8 cellular contexts compared by ENCODE assay signal in genomic region chr11:62770778-62771143, GRCh38. TPM values are rescaled to one million over a fixed set of nuclear protein-coding genes. Genes with fewer than 3 reads are reported as not detected.
A peak's percentile ranks its signal among the peaks of the same experiment; 100 is the strongest.
DNase-seq lines count a peak whose midpoint lies in the region; ATAC-seq, FAIRE-seq and TF ChIP-seq lines count a peak whose summit lies in the region.

No MANE protein-coding gene starts in this region.

- DNase-seq in CD4-positive, alpha-beta memory T cell, result no peak
- DNase-seq in H7 (peak; percentile 69), H1 (ENCODE audit: low read depth in 1 of 2, low spot score in 2 of 2) (peak in 1 of 2 experiments; percentile 65), NCI-H187 (lab: John Stamatoyannopoulos, UW) (no peak), A172 (ENCODE audit: low spot score) (no peak)

- H4K5ac ChIP-seq in H1 (ENCODE audit: insufficient read length, low read depth, low read length), result peak overlapping the region; percentile 92

- 0 out of 2 replicates have a peak overlapping the region, but pooled peaks have one; percentile 60 for H2AFZ ChIP-seq in H1 (ENCODE audit: low read length)

- peaks cover 14 to 32% (median 22%) of the 10 kb centered on the region in 4 donors for H3K4me1 Mint-ChIP-seq in CD4-positive, alpha-beta memory T cell

- H3K14ac ChIP-seq in H1 (ENCODE audit: insufficient read length), result no peak overlapping the region

- no peaks in the 10 kb centered on the region for H3K27me3 ChIP-seq in CD4-positive, alpha-beta memory T cell (ENCODE audit: insufficient read depth, low read length)
- H3K27me3 ChIP-seq in H7 (ENCODE audit: control insufficient read depth, insufficient read depth, low read length) (no peaks in the 10 kb centered on the region), H1 (replicated peaks in 1 of 4; ENCODE audit: control insufficient read depth in 3 of 4, extremely low read depth in 1 of 4, insufficient read depth in 3 of 4, low read length in 3 of 4) (no peaks in the 10 kb centered on the region), muscle layer of colon (ENCODE audit: control insufficient read depth in 1 of 2, insufficient read depth in 2 of 2, low read length in 2 of 2) (no peaks in the 10 kb centered on the region)

- H3K4me1 ChIP-seq in CD4-positive, alpha-beta memory T cell (ENCODE audit: insufficient read depth, low read length), result peaks cover 24% of the 10 kb centered on the region
- H3K4me1 ChIP-seq in H1 (replicated peaks in 1 of 4; ENCODE audit: control insufficient read depth in 3 of 4, insufficient read depth in 4 of 4, low read length in 3 of 4) (peaks cover 0 to 9% (median 5%) of the 10 kb centered on the region in 4 experiments; a peak in 6 of 7 replicates), muscle layer of colon (ENCODE audit: insufficient read depth, low read length) (peaks cover 19% of the 10 kb centered on the region)

- H4K20me1 ChIP-seq in H1 (replicated peaks in 1 of 2; ENCODE audit: control insufficient read depth in 1 of 2, insufficient read depth in 2 of 2, low read length in 2 of 2), result peaks cover 0 to 2% of the 10 kb centered on the region in 2 experiments

- H3K56ac ChIP-seq in H1 (replicated peaks; ENCODE audit: insufficient read length, low read depth, low read length), result peak overlapping the region; percentile 0

- peak overlapping the region; percentile 90; the same call in 1 of the 2 replicates for H2BK5ac ChIP-seq in H1 (ENCODE audit: low read depth, low read length)

- TF ChIP-seq CTCF in H1 (IDR thresholded peaks at IDR 0.05; ENCODE audit: control extremely low read depth in 1 of 3, insufficient read depth in 1 of 3, low read depth in 1 of 3, low read length in 3 of 3), result no peak

- peak overlapping the region; percentile 95 to 97 for H3K4me2 ChIP-seq in H1 (ENCODE audit: insufficient read depth in 1 of 2, low read depth in 2 of 2, low read length in 2 of 2)

- H3K4me3 Mint-ChIP-seq in CD4-positive, alpha-beta memory T cell, result peak overlapping the region; percentile 87 to 97 (median 92)

- peak overlapping the region; percentile 90 for H2BK120ac ChIP-seq in H1 (replicated peaks; ENCODE audit: low read depth, low read length)

- POLR2A ChIA-PET in CD4-positive, alpha-beta memory T cell (lab: Charles Lee; ENCODE audit: partially characterized antibody), result interaction anchor here (0.6 to 5.5 kb wide), 24 partner anchors 10 to 227 kb away, joined by 3 to 74 read pairs (median 8); partner anchors contain the start of genes C11orf98, CSKMT, EEF1G and HNRNPUL2
- POLR2A ChIA-PET in H1 (lab: Charles Lee; ENCODE audit: partially characterized antibody), result interaction anchor here (0.6 to 7.8 kb wide), 30 partner anchors 8 to 179 kb away, joined by 3 to 145 read pairs (median 6); partner anchors contain the start of genes BSCL2, C11orf98, CSKMT and GNG3

- WGBS in H1 (ENCODE audit: extremely low coverage in 1 of 2, insufficient coverage in 1 of 2, insufficient read length in 1 of 2, insufficient replicate concordance in 2 of 2, low coverage in 1 of 2, low lambda C conversion rate in 2 of 2, missing lambda C conversion rate in 1 of 2), 2 experiments, result 14% methylated on average over 18 of the region's 18 CpGs; no CpG with 5 or more reads in 1 of the 2 experiments

- intact Hi-C loops in CD4-positive, alpha-beta memory T cell (cut with micrococcal nuclease), result loop anchor here (1.0 kb wide), 4 partner anchors 9 to 42 kb away; partner anchors contain the start of genes POLR2G, TTC9C and ZBTB3

- peak overlapping the region; percentile 72; the same call in 1 of the 2 replicates for H2BK12ac ChIP-seq in H1 (ENCODE audit: low read depth, low read length)

- peak overlapping the region; percentile 67 to 83 for H3K4me3 ChIP-seq in CD4-positive, alpha-beta memory T cell (ENCODE audit: low read length in 2 of 2)
- H3K4me3 ChIP-seq in H7 (ENCODE audit: insufficient read depth, low read depth, low read length), result peak overlapping the region; percentile 82
- peak overlapping the region; percentile 77 to 95 (median 92); a peak in 7 of 8 replicates for H3K4me3 ChIP-seq in H1 (ENCODE audit: extremely low read depth in 1 of 4, insufficient read depth in 2 of 4, low read depth in 3 of 4, low read length in 4 of 4)
- peak overlapping the region; percentile 68 to 87 for H3K4me3 ChIP-seq in muscle layer of colon (ENCODE audit: low read depth in 1 of 2, low read length in 2 of 2)

- peaks cover 3% of the 10 kb centered on the region for H3K23me2 ChIP-seq in H1 (ENCODE audit: low read depth, low read length)

- peak overlapping the region; percentile 82 for H3K27ac ChIP-seq in CD4-positive, alpha-beta memory T cell (ENCODE audit: low read depth, low read length)
- peak overlapping the region; percentile 72 for H3K27ac ChIP-seq in H1 (ENCODE audit: low read depth, low read length)
- H3K27ac ChIP-seq in muscle layer of colon (ENCODE audit: low read depth, low read length), result peak overlapping the region; percentile 82

- H2BK15ac ChIP-seq in H1 (ENCODE audit: low read length), result no peak overlapping the region

- peak overlapping the region; percentile 15 to 88 (median 59) for H3K9ac ChIP-seq in H1 (replicated peaks in 1 of 4; ENCODE audit: extremely low read depth in 1 of 4, low read depth in 3 of 4, low read length in 3 of 4)
- peak overlapping the region; percentile 12 for H3K9ac ChIP-seq in muscle layer of colon (ENCODE audit: low read length)

- peak overlapping the region; percentile 92 to 99 (median 97) for H3K27ac Mint-ChIP-seq in CD4-positive, alpha-beta memory T cell

- ATAC-seq in SK-N-SH treated with all-trans-retinoic acid at 6 μM for 48 hours (peak; percentile 21), HG03342 (IDR thresholded peaks at IDR 0.05; ENCODE audit: unreplicated experiment) (no peak)

- peaks cover 0 to 19% of the 10 kb centered on the region in 2 experiments; a peak in 2 of 4 replicates for H3K79me2 ChIP-seq in H1 (ENCODE audit: control insufficient read depth in 1 of 2, insufficient read depth in 2 of 2, low read length in 2 of 2)

- peak overlapping the region; percentile 90 for H4K91ac ChIP-seq in H1 (replicated peaks; ENCODE audit: insufficient read length, low read length)

- TF ChIP-seq RAD21 in H1 (IDR thresholded peaks at IDR 0.05 in 1 of 2, conservative IDR thresholded peaks at IDR 0.05 in 1 of 2; ENCODE audit: low read depth in 2 of 2, low read length in 2 of 2), result no peak

- H3K4ac ChIP-seq in H1 (replicated peaks; ENCODE audit: insufficient read length, low read depth, low read length), result peak overlapping the region; percentile 40

- peak overlapping the region; percentile 68 for H3K18ac ChIP-seq in H1 (ENCODE audit: extremely low read depth, low read length)

- TF ChIP-seq EP300 in H1 (IDR thresholded peaks at IDR 0.05; ENCODE audit: borderline replicate concordance in 1 of 2, low read depth in 2 of 2, low read length in 2 of 2), result no peak

- H2BK20ac ChIP-seq in H1 (ENCODE audit: low read length), result peak overlapping the region; percentile 51; the same call in 1 of the 2 replicates

- no peaks in the 10 kb centered on the region for H3K9me3 Mint-ChIP-seq in CD4-positive, alpha-beta memory T cell

- H3K36me3 ChIP-seq in CD4-positive, alpha-beta memory T cell (ENCODE audit: insufficient read depth, low read length), result peaks cover 15% of the 10 kb centered on the region
- H3K36me3 ChIP-seq in H7 (replicated peaks; ENCODE audit: control insufficient read depth, insufficient read depth, low read length) (peaks cover 20% of the 10 kb centered on the region), H1 (ENCODE audit: control insufficient read depth in 2 of 4, insufficient read depth in 4 of 4, low read length in 3 of 4) (peaks cover 6 to 20% (median 16%) of the 10 kb centered on the region in 4 experiments; a peak in 7 of 8 replicates), muscle layer of colon (ENCODE audit: insufficient read depth, low read length) (peaks cover 16% of the 10 kb centered on the region)

- peaks cover 12 to 30% of the 10 kb centered on the region in 2 donors for H3K36me3 Mint-ChIP-seq in CD4-positive, alpha-beta memory T cell

- TF ChIP-seq POLR2A in H1 (IDR thresholded peaks at IDR 0.05; ENCODE audit: control extremely low read depth in 1 of 2, low read depth in 2 of 2, low read length in 2 of 2), result no peak

- H3K23ac ChIP-seq in H1 (ENCODE audit: insufficient read length), result peak overlapping the region; percentile 17

- H3K27me3 Mint-ChIP-seq in CD4-positive, alpha-beta memory T cell, result no peaks in the 10 kb centered on the region

- H3K9me3 ChIP-seq in CD4-positive, alpha-beta memory T cell (ENCODE audit: control insufficient read depth in 1 of 2, low read length in 2 of 2), result no peaks in the 10 kb centered on the region
- H3K9me3 ChIP-seq in H1 (ENCODE audit: insufficient read depth in 2 of 2, low read depth in 1 of 2, low read length in 1 of 2) (no peaks in the 10 kb centered on the region), muscle layer of colon (ENCODE audit: low read length) (no peaks in the 10 kb centered on the region)

- H3K79me1 ChIP-seq in H1 (ENCODE audit: low read depth, low read length), result peaks cover 6% of the 10 kb centered on the region; the same call in 1 of the 2 replicates

- FAIRE-seq in H1 (lab: Jason Lieb, UNC), result no peak

- CTCF ChIA-PET in CD4-positive, alpha-beta memory T cell (lab: Charles Lee; ENCODE audit: partially characterized antibody), result interaction anchor here (0.5 to 6.1 kb wide), 12 partner anchors 9 to 213 kb away, joined by 3 to 43 read pairs (median 4); partner anchors contain the start of genes BSCL2, GNG3, POLR2G and TUT1
- CTCF ChIA-PET in H1 (lab: Charles Lee; ENCODE audit: partially characterized antibody), result interaction anchor here (0.9 to 10.2 kb wide), 14 partner anchors 9 to 142 kb away, joined by 3 to 94 read pairs (median 8); partner anchors contain the start of genes BSCL2, POLR2G, TMEM179B and TTC9C

- H4K8ac ChIP-seq in H1 (ENCODE audit: extremely low read depth, insufficient read depth, low read length), result peak overlapping the region; percentile 87

- H2AK5ac ChIP-seq in H1 (ENCODE audit: low read depth, low read length), result 0 out of 2 replicates have a peak overlapping the region, but pooled peaks have one; percentile 79

RNA-seq across cellular contexts. Expression of gene TAF6L, which starts 0.4 kb away (rescaled TPM):
- total RNA-seq in CD4-positive, alpha-beta memory T cell, result 10 to 100 TPM; 26.3 to 34.0 TPM
- 10 to 100 TPM in 1 of 2 donors, 1 to 10 TPM in 1; 5.7 to 10.5 TPM for polyA plus RNA-seq in CD4-positive, alpha-beta memory T cell
- 32.1 and 42.9 TPM in 2 replicates for total RNA-seq in H7 (2014; rRNA removed; shearing (Covaris generic))
- total RNA-seq in H1 (2021; fragmentation: NEBNext Ultra II Directional; extraction: Animal tissue kit (Norgen Biotek cat#: 25700)), result 29.6 and 31.9 TPM in 2 replicates
- 24.8 and 37.3 TPM in 2 replicates for polyA plus RNA-seq in H1 (2011; rRNA removed)
- polyA plus RNA-seq in H1 (2011; cell fraction: cytosol; rRNA removed), result 45.8 TPM
- 138 TPM for polyA plus RNA-seq in H1 (2011; cell fraction: nucleus; rRNA removed)
- 33.0 to 45.0 TPM (median 41.9 TPM) in 4 replicates for polyA plus RNA-seq in H1 (2012, experiment 1 of 2)
- polyA plus RNA-seq in H1 (2012, experiment 2 of 2), result 33.2 TPM
- 16.7 TPM for polyA plus RNA-seq in H1 (2013, experiment 1 of 2)
- polyA plus RNA-seq in H1 (2013, experiment 2 of 2), result 14.5 TPM
- 37.2 and 37.8 TPM in 2 replicates for polyA minus RNA-seq in H1 (2011; rRNA and poly(A)+ RNA removed)
- 22.2 TPM for polyA minus RNA-seq in H1 (2011; cell fraction: cytosol; rRNA and poly(A)+ RNA removed)
- 28.5 TPM for polyA minus RNA-seq in H1 (2011; cell fraction: nucleus; rRNA and poly(A)+ RNA removed)
- 28.0 TPM in 2 replicates for total RNA-seq in A172 (2014; rRNA removed; shearing (Covaris generic))

RNA-seq across cellular contexts. Expression of gene POLR2G, which starts 9.4 kb away (rescaled TPM):
- 10 to 100 TPM; 77.2 to 84.6 TPM for total RNA-seq in CD4-positive, alpha-beta memory T cell
- 100 to 1,000 TPM; 207 to 300 TPM for polyA plus RNA-seq in CD4-positive, alpha-beta memory T cell
- total RNA-seq in H7 (2014; rRNA removed; shearing (Covaris generic)), result 155 and 172 TPM in 2 replicates
- total RNA-seq in H1 (2021; fragmentation: NEBNext Ultra II Directional; extraction: Animal tissue kit (Norgen Biotek cat#: 25700)), result 126 and 131 TPM in 2 replicates
- polyA plus RNA-seq in H1 (2011; rRNA removed), result 206 and 329 TPM in 2 replicates
- polyA plus RNA-seq in H1 (2011; cell fraction: cytosol; rRNA removed), result 216 TPM
- polyA plus RNA-seq in H1 (2011; cell fraction: nucleus; rRNA removed), result 133 TPM
- 202 to 238 TPM (median 211 TPM) in 4 replicates for polyA plus RNA-seq in H1 (2012, experiment 1 of 2)
- 166 TPM for polyA plus RNA-seq in H1 (2012, experiment 2 of 2)
- polyA plus RNA-seq in H1 (2013, experiment 1 of 2), result 117 TPM
- 127 TPM for polyA plus RNA-seq in H1 (2013, experiment 2 of 2)
- polyA minus RNA-seq in H1 (2011; rRNA and poly(A)+ RNA removed), result 152 and 168 TPM in 2 replicates
- polyA minus RNA-seq in H1 (2011; cell fraction: cytosol; rRNA and poly(A)+ RNA removed), result 84.3 TPM
- 59.3 TPM for polyA minus RNA-seq in H1 (2011; cell fraction: nucleus; rRNA and poly(A)+ RNA removed)
- 96.7 and 104 TPM in 2 replicates for total RNA-seq in A172 (2014; rRNA removed; shearing (Covaris generic))

RNA-seq across cellular contexts. Expression of gene TMEM179B, which starts 16.4 kb away (rescaled TPM):
- 10 to 100 TPM; 66.3 to 66.6 TPM for total RNA-seq in CD4-positive, alpha-beta memory T cell
- 100 to 1,000 TPM; 102 to 166 TPM for polyA plus RNA-seq in CD4-positive, alpha-beta memory T cell
- total RNA-seq in H7 (2014; rRNA removed; shearing (Covaris generic)), result 50.1 and 55.2 TPM in 2 replicates
- 16.3 and 18.6 TPM in 2 replicates for total RNA-seq in H1 (2021; fragmentation: NEBNext Ultra II Directional; extraction: Animal tissue kit (Norgen Biotek cat#: 25700))
- 62.2 and 65.1 TPM in 2 replicates for polyA plus RNA-seq in H1 (2011; rRNA removed)
- polyA plus RNA-seq in H1 (2011; cell fraction: cytosol; rRNA removed), result 30.6 TPM
- polyA plus RNA-seq in H1 (2011; cell fraction: nucleus; rRNA removed), result 39.7 TPM
- polyA plus RNA-seq in H1 (2012, experiment 1 of 2), result 29.7 to 34.6 TPM (median 32.0 TPM) in 4 replicates
- polyA plus RNA-seq in H1 (2012, experiment 2 of 2), result 51.6 TPM
- polyA plus RNA-seq in H1 (2013, experiment 1 of 2), result 50.7 TPM
- 59.3 TPM for polyA plus RNA-seq in H1 (2013, experiment 2 of 2)
- polyA minus RNA-seq in H1 (2011; rRNA and poly(A)+ RNA removed), result 28.3 and 34.0 TPM in 2 replicates
- polyA minus RNA-seq in H1 (2011; cell fraction: cytosol; rRNA and poly(A)+ RNA removed), result 22.5 TPM
- polyA minus RNA-seq in H1 (2011; cell fraction: nucleus; rRNA and poly(A)+ RNA removed), result 30.5 TPM
- total RNA-seq in A172 (2014; rRNA removed; shearing (Covaris generic)), result 32.3 and 51.8 TPM in 2 replicates

RNA-seq across cellular contexts. Expression of gene ZBTB3, which starts 16.8 kb away (rescaled TPM):
- 10 to 100 TPM; 27.2 to 27.9 TPM for total RNA-seq in CD4-positive, alpha-beta memory T cell
- 1 to 10 TPM; 6.0 to 8.6 TPM for polyA plus RNA-seq in CD4-positive, alpha-beta memory T cell
- total RNA-seq in H7 (2014; rRNA removed; shearing (Covaris generic)), result 26.8 and 42.0 TPM in 2 replicates
- total RNA-seq in H1 (2021; fragmentation: NEBNext Ultra II Directional; extraction: Animal tissue kit (Norgen Biotek cat#: 25700)), result 76.5 and 76.9 TPM in 2 replicates
- polyA plus RNA-seq in H1 (2011; rRNA removed), result 30.2 and 39.5 TPM in 2 replicates
- 32.4 TPM for polyA plus RNA-seq in H1 (2011; cell fraction: cytosol; rRNA removed)
- 42.7 TPM for polyA plus RNA-seq in H1 (2011; cell fraction: nucleus; rRNA removed)
- 25.8 to 27.7 TPM (median 26.2 TPM) in 4 replicates for polyA plus RNA-seq in H1 (2012, experiment 1 of 2)
- 15.5 TPM for polyA plus RNA-seq in H1 (2012, experiment 2 of 2)
- polyA plus RNA-seq in H1 (2013, experiment 1 of 2), result 90.5 TPM
- 90.7 TPM for polyA plus RNA-seq in H1 (2013, experiment 2 of 2)
- 56.6 and 78.4 TPM in 2 replicates for polyA minus RNA-seq in H1 (2011; rRNA and poly(A)+ RNA removed)
- polyA minus RNA-seq in H1 (2011; cell fraction: cytosol; rRNA and poly(A)+ RNA removed), result 36.3 TPM
- 27.4 TPM for polyA minus RNA-seq in H1 (2011; cell fraction: nucleus; rRNA and poly(A)+ RNA removed)
- 5.8 and 14.1 TPM in 2 replicates for total RNA-seq in A172 (2014; rRNA removed; shearing (Covaris generic))

RNA-seq across cellular contexts. Expression of gene TMEM223, which starts 21.0 kb away (rescaled TPM):
- total RNA-seq in CD4-positive, alpha-beta memory T cell, result 10 to 100 TPM; 21.6 to 23.1 TPM
- 10 to 100 TPM; 38.9 to 45.5 TPM for polyA plus RNA-seq in CD4-positive, alpha-beta memory T cell
- 30.2 and 42.1 TPM in 2 replicates for total RNA-seq in H7 (2014; rRNA removed; shearing (Covaris generic))
- 22.9 and 23.5 TPM in 2 replicates for total RNA-seq in H1 (2021; fragmentation: NEBNext Ultra II Directional; extraction: Animal tissue kit (Norgen Biotek cat#: 25700))
- 59.7 and 64.1 TPM in 2 replicates for polyA plus RNA-seq in H1 (2011; rRNA removed)
- polyA plus RNA-seq in H1 (2011; cell fraction: cytosol; rRNA removed), result 36.7 TPM
- 30.1 TPM for polyA plus RNA-seq in H1 (2011; cell fraction: nucleus; rRNA removed)
- polyA plus RNA-seq in H1 (2012, experiment 1 of 2), result 15.3 to 23.1 TPM (median 22.1 TPM) in 4 replicates
- 32.6 TPM for polyA plus RNA-seq in H1 (2012, experiment 2 of 2)
- polyA plus RNA-seq in H1 (2013, experiment 1 of 2), result 58.6 TPM
- 64.1 TPM for polyA plus RNA-seq in H1 (2013, experiment 2 of 2)
- polyA minus RNA-seq in H1 (2011; rRNA and poly(A)+ RNA removed), result 9.4 and 15.1 TPM in 2 replicates
- 15.9 TPM for polyA minus RNA-seq in H1 (2011; cell fraction: cytosol; rRNA and poly(A)+ RNA removed)
- polyA minus RNA-seq in H1 (2011; cell fraction: nucleus; rRNA and poly(A)+ RNA removed), result 28.7 TPM
- total RNA-seq in A172 (2014; rRNA removed; shearing (Covaris generic)), result 23.4 and 30.1 TPM in 2 replicates
